29 cellular contexts compared by ENCODE assay signal in genomic region chr1:39699419-39699818, GRCh38. TPM values are rescaled to one million over a fixed set of nuclear protein-coding genes. Genes with fewer than 3 reads are reported as not detected.
"Had no signal": no experiment of that assay in that cellular context is flagged by ENCODE, and none has a peak within 500 bp of the region (broad histone marks: within the 10 kb centered on the region; RNA-seq: fewer than 3 reads in every experiment).

No MANE protein-coding gene starts in this region.

- H3K27me3 ChIP-seq: right atrium auricular region, upper lobe of left lung had no signal

- H3K27ac Mint-ChIP-seq: activated B cell treated with CpG ODN at 0.5 μM for 24 hours; activated CD4-positive, alpha-beta T cell treated with anti-CD3 and anti-CD28 coated beads for 36 hours; activated naive CD4-positive, alpha-beta T cell treated with anti-CD3 and anti-CD28 coated beads, Interleukin-2, amount 50 U/mL, for 72 hours; immature natural killer cell had no signal

- H3K4me2 ChIP-seq: hepatocyte had no signal

- H3K79me2 ChIP-seq: hepatocyte had no signal

- H3K36me3 Mint-ChIP-seq: activated naive CD4-positive, alpha-beta T cell treated with anti-CD3 and anti-CD28 coated beads, Interleukin-2, amount 50 U/mL, for 72 hours; immature natural killer cell; naive thymus-derived CD4-positive, alpha-beta T cell had no signal

- H3K4me1 Mint-ChIP-seq: activated B cell treated with CpG ODN at 0.5 μM for 24 hours, immature natural killer cell had no signal

- H3K9me3 ChIP-seq: esophagus squamous epithelium, left lung, psoas muscle, right atrium auricular region, spleen, thoracic aorta, upper lobe of left lung had no signal

- H3K36me3 ChIP-seq: brain microvascular endothelial cell, esophagus squamous epithelium, left lung, right atrium auricular region, spleen, thoracic aorta, upper lobe of left lung had no signal

- H3K9me3 Mint-ChIP-seq: activated B cell treated with CpG ODN at 0.5 μM for 24 hours; activated naive CD4-positive, alpha-beta T cell treated with anti-CD3 and anti-CD28 coated beads, Interleukin-2, amount 50 U/mL, for 72 hours; naive thymus-derived CD4-positive, alpha-beta T cell had no signal

- ATAC-seq: activated CD4-positive, alpha-beta T cell treated with anti-CD3 and anti-CD28 coated beads for 36 hours; activated naive CD4-positive, alpha-beta T cell treated with anti-CD3 and anti-CD28 coated beads, Interleukin-2, amount 50 U/mL, for 72 hours; left lung; naive thymus-derived CD4-positive, alpha-beta T cell; psoas muscle had no signal

- DNase-seq: activated B cell treated with CpG ODN at 0.5 μM for 24 hours; activated CD4-positive, alpha-beta T cell treated with anti-CD3 and anti-CD28 coated beads for 36 hours; activated CD4-positive, alpha-beta T cell treated with anti-CD3 and anti-CD28 coated beads, Interleukin-2, amount 50 U/mL, for 48 hours; activated gamma-delta T cell; aorta; brain microvascular endothelial cell; central memory CD4-positive, alpha-beta T cell; effector memory CD4-positive, alpha-beta T cell; esophagus squamous epithelium; foreskin fibroblast; immature natural killer cell; kidney glomerular epithelial cell; left lung; naive thymus-derived CD4-positive, alpha-beta T cell; psoas muscle; spleen; stimulated activated CD4-positive, alpha-beta T cell treated with anti-CD3 and anti-CD28 coated beads, Interleukin-4, amount 100 ng/mL, for 24 hours; stimulated activated naive CD4-positive, alpha-beta T cell treated with Interleukin-2 at 50 U/mL for 16 hours; T-helper 9 cell; upper lobe of left lung had no signal

- H2AFZ ChIP-seq: hepatocyte had no signal

- H3K27ac ChIP-seq: brain microvascular endothelial cell, esophagus squamous epithelium, hepatocyte, left lung, psoas muscle, right atrium auricular region, spleen, thoracic aorta, upper lobe of left lung had no signal

- H3K4me3 Mint-ChIP-seq: activated B cell treated with CpG ODN at 0.5 μM for 24 hours; activated CD4-positive, alpha-beta T cell treated with anti-CD3 and anti-CD28 coated beads for 36 hours; immature natural killer cell; naive thymus-derived CD4-positive, alpha-beta T cell had no signal

- H3K4me3 ChIP-seq: esophagus squamous epithelium, hepatocyte, left lung, psoas muscle, right atrium auricular region, spleen, thoracic aorta, upper lobe of left lung had no signal

RNA-seq across cellular contexts. Expression of gene HPCAL4, which starts 8.2 kb away (rescaled TPM):
- total RNA-seq: activated B cell treated with CpG ODN at 0.5 μM for 24 hours, aorta, dermis microvascular lymphatic vessel endothelial cell, glomerular endothelial cell, lung microvascular endothelial cell, osteoblast had no signal
- polyA plus RNA-seq: aorta had no signal

RNA-seq across cellular contexts. Expression of gene NT5C1A, which starts 27.5 kb away (rescaled TPM):
- total RNA-seq: activated B cell treated with CpG ODN at 0.5 μM for 24 hours, dermis microvascular lymphatic vessel endothelial cell, esophagus squamous epithelium, glomerular endothelial cell, lung microvascular endothelial cell, osteoblast had no signal
- polyA plus RNA-seq: immature natural killer cell; naive thymus-derived CD4-positive, alpha-beta T cell; spleen had no signal

RNA-seq across cellular contexts. Expression of gene HEYL, which starts 60.0 kb away (rescaled TPM):
- total RNA-seq: activated B cell treated with CpG ODN at 0.5 μM for 24 hours; dermis microvascular lymphatic vessel endothelial cell; lung microvascular endothelial cell; T-helper 1 cell treated with Interleukin-12 subunit alpha and Interleukin-12 subunit beta and Interleukin-4 antibody, amounts not matched to agents 30 ng/mL and 1 ng/mL, for 36 hours had no signal
- polyA plus RNA-seq: immature natural killer cell had no signal
